ENCODE assay signal across 13 cellular contexts in genomic region chr1:207754942-207755689, GRCh38. TPM values are rescaled to one million over a fixed set of nuclear protein-coding genes. Genes with fewer than 3 reads are reported as not detected.
DNase-seq lines count a peak whose midpoint lies in the region; ATAC-seq and TF ChIP-seq lines count a peak whose summit lies in the region.
"Had no signal": no experiment of that assay in that cellular context is flagged by ENCODE, and none has a peak within 500 bp of the region (broad histone marks: within the 10 kb centered on the region; RNA-seq: fewer than 3 reads in every experiment).

No MANE protein-coding gene starts in this region.

- H3K9me3 Mint-ChIP-seq in activated naive CD4-positive, alpha-beta T cell treated with anti-CD3 and anti-CD28 coated beads, Interleukin-2, amount 10 ng/mL, durations not matched to agents 7 days and 5 days: no peaks in the 10 kb centered on the region
- no peaks in the 10 kb centered on the region for H3K9me3 Mint-ChIP-seq in activated naive CD4-positive, alpha-beta T cell treated with anti-CD3 and anti-CD28 coated beads for 36 hours

- TF ChIP-seq CTCF in OCI-LY3 (IDR thresholded peaks at IDR 0.05; ENCODE audit: low read depth, low read length) (no peak), epithelial cell of esophagus (IDR thresholded peaks at IDR 0.05; ENCODE audit: insufficient read depth, low read depth, low read length, missing control alignments) (no peak), stomach (IDR thresholded peaks at IDR 0.05) (no peak)

- H3K9ac ChIP-seq in OCI-LY3 (ENCODE audit: low read length): no peak overlapping the region

- H3K27ac ChIP-seq in OCI-LY3 (ENCODE audit: low read length): no peak overlapping the region
- peak overlapping the region; percentile 2 to 94 (median 34) for H3K27ac ChIP-seq in stomach

- no peak for TF ChIP-seq EP300 in stomach (IDR thresholded peaks at IDR 0.05)

- H3K4me1 Mint-ChIP-seq in activated naive CD4-positive, alpha-beta T cell treated with anti-CD3 and anti-CD28 coated beads, Interleukin-2, amount 10 ng/mL, durations not matched to agents 7 days and 5 days: peaks cover 67% of the 10 kb centered on the region
- peaks cover 54% of the 10 kb centered on the region for H3K4me1 Mint-ChIP-seq in activated naive CD4-positive, alpha-beta T cell treated with anti-CD3 and anti-CD28 coated beads for 36 hours (ENCODE audit: low read depth)

- intact Hi-C loops in activated naive CD4-positive, alpha-beta T cell treated with anti-CD3 and anti-CD28 coated beads for 36 hours (cut with micrococcal nuclease): loop anchor here (5.0 to 10.0 kb wide), 3 partner anchors 258 to 1180 kb away; partner anchors contain the start of genes CD55 and CR1
- intact Hi-C loops in stomach (cut with DNase I; ENCODE audit: low total_unique reads): no loop called here

- H2AFZ ChIP-seq in OCI-LY3 (ENCODE audit: low read depth, low read length): no peak overlapping the region

- H3K36me3 Mint-ChIP-seq in activated naive CD4-positive, alpha-beta T cell treated with anti-CD3 and anti-CD28 coated beads, Interleukin-2, amount 10 ng/mL, durations not matched to agents 7 days and 5 days: peaks cover 55% of the 10 kb centered on the region
- peaks cover 35% of the 10 kb centered on the region for H3K36me3 Mint-ChIP-seq in activated naive CD4-positive, alpha-beta T cell treated with anti-CD3 and anti-CD28 coated beads for 36 hours (ENCODE audit: low read depth)

- WGBS in stomach, 5 donors: 37 to 52% (median 41%) methylated on average over 7 of the region's 7 CpGs

- H3K4me2 ChIP-seq in OCI-LY3 (ENCODE audit: low read length): peak overlapping the region; percentile 16

- H3K4me1 ChIP-seq in OCI-LY3 (ENCODE audit: low read length): peaks cover 42% of the 10 kb centered on the region
- peaks cover 37 to 66% (median 57%) of the 10 kb centered on the region in 4 donors for H3K4me1 ChIP-seq in stomach

- TF ChIP-seq POLR2A in stomach (IDR thresholded peaks at IDR 0.05): no peak

- CTCF ChIA-PET in activated naive CD4-positive, alpha-beta T cell treated with anti-CD3 and anti-CD28 coated beads, Interleukin-2, amount 10 ng/mL, durations not matched to agents 7 days and 5 days (lab: Charles Lee): interaction anchor here (1.0 kb wide), 1 partner anchor 42 kb away, joined by 6 read pairs; no protein-coding TSS in a partner anchor
- CTCF ChIA-PET in activated naive CD4-positive, alpha-beta T cell treated with anti-CD3 and anti-CD28 coated beads for 36 hours (lab: Charles Lee): interaction anchor here (0.7 to 1.2 kb wide), 2 partner anchors 42 kb away, joined by 3 to 8 read pairs; no protein-coding TSS in a partner anchor

- H3K36me3 ChIP-seq in OCI-LY3 (replicated peaks; ENCODE audit: low read depth, low read length) (peaks cover 24% of the 10 kb centered on the region), stomach (peaks cover 15 to 32% (median 30%) of the 10 kb centered on the region in 4 donors)

- H3K9me3 ChIP-seq in OCI-LY3 (ENCODE audit: insufficient read depth, low read length) (no peaks in the 10 kb centered on the region), stomach (no peaks in the 10 kb centered on the region)

- no peaks in the 10 kb centered on the region for H3K27me3 Mint-ChIP-seq in activated naive CD4-positive, alpha-beta T cell treated with anti-CD3 and anti-CD28 coated beads, Interleukin-2, amount 10 ng/mL, durations not matched to agents 7 days and 5 days
- no peaks in the 10 kb centered on the region for H3K27me3 Mint-ChIP-seq in activated naive CD4-positive, alpha-beta T cell treated with anti-CD3 and anti-CD28 coated beads for 36 hours (ENCODE audit: low read depth)

- peaks cover 71% of the 10 kb centered on the region for H3K79me2 ChIP-seq in OCI-LY3 (ENCODE audit: low read length)

- no peak for ATAC-seq in HG03457 (IDR thresholded peaks at IDR 0.05; ENCODE audit: unreplicated experiment)
- no peak for ATAC-seq in HG03097 (IDR thresholded peaks at IDR 0.05; ENCODE audit: low FRiP score, unreplicated experiment)

- peaks cover 54% of the 10 kb centered on the region for H4K20me1 ChIP-seq in OCI-LY3 (ENCODE audit: insufficient read depth, low read length)

- H3K4me3 Mint-ChIP-seq in activated naive CD4-positive, alpha-beta T cell treated with anti-CD3 and anti-CD28 coated beads, Interleukin-2, amount 10 ng/mL, durations not matched to agents 7 days and 5 days: no peak overlapping the region
- no peak overlapping the region for H3K4me3 Mint-ChIP-seq in activated naive CD4-positive, alpha-beta T cell treated with anti-CD3 and anti-CD28 coated beads for 36 hours

- H3K27ac Mint-ChIP-seq in activated naive CD4-positive, alpha-beta T cell treated with anti-CD3 and anti-CD28 coated beads, Interleukin-2, amount 10 ng/mL, durations not matched to agents 7 days and 5 days: peak overlapping the region; percentile 71
- H3K27ac Mint-ChIP-seq in activated naive CD4-positive, alpha-beta T cell treated with anti-CD3 and anti-CD28 coated beads for 36 hours: no peak overlapping the region

- H3K27me3 ChIP-seq in OCI-LY3 (ENCODE audit: low read depth, low read length): no peaks in the 10 kb centered on the region
- no peaks in the 10 kb centered on the region for H3K27me3 ChIP-seq in stomach

- H3K4me3 ChIP-seq in OCI-LY3 (ENCODE audit: low read length) (no peak overlapping the region), epithelial cell of esophagus (ENCODE audit: low read length) (no peak overlapping the region), stomach (no peak overlapping the region)

- no peak for DNase-seq in activated naive CD4-positive, alpha-beta T cell treated with anti-CD3 and anti-CD28 coated beads, Interleukin-2, amount 10 ng/mL, durations not matched to agents 7 days and 5 days
- no peak for DNase-seq in activated naive CD4-positive, alpha-beta T cell treated with anti-CD3 and anti-CD28 coated beads for 36 hours
- DNase-seq in epithelial cell of esophagus (ENCODE audit: low read depth) (peak; percentile 43), stomach (no peak), GM03348 (ENCODE audit: low spot score) (no peak)
- DNase-seq: activated CD4-positive, CD25-positive, alpha-beta regulatory T cell treated with anti-CD3 and anti-CD28 coated beads, Interleukin-2, amount 50 U/mL, for 72 hours; activated naive CD4-positive, alpha-beta T cell treated with anti-CD3 and anti-CD28 coated beads, Interleukin-2, amount 50 U/mL, for 16 hours; NCI-H1105 treated with DMSO at 0.1 percent for 48 hours; RPMI8226; stimulated activated CD4-positive, alpha-beta T cell treated with anti-CD3 and anti-CD28 coated beads, Interleukin-12 subunit alpha, Interleukin-12 subunit beta, amount 100 ng/mL, for 4 hours had no signal

RNA-seq across cellular contexts. Expression of gene CD46, which starts 3.3 kb away (rescaled TPM):
- total RNA-seq in activated naive CD4-positive, alpha-beta T cell treated with anti-CD3 and anti-CD28 coated beads for 36 hours: 10 to 100 TPM; 91.0 to 93.4 TPM
- total RNA-seq in stomach: 100 to 1,000 TPM in 3 of 5 donors, 10 to 100 TPM in 2; 31.5 to 424 (median 102) TPM
- polyA plus RNA-seq in stomach: 100 to 1,000 TPM in 1 of 3 donors, 10 to 100 TPM in 2; 25.2 to 104 (median 69.3) TPM
